32 cellular contexts compared by ENCODE assay signal in the genomic region with DNA sequence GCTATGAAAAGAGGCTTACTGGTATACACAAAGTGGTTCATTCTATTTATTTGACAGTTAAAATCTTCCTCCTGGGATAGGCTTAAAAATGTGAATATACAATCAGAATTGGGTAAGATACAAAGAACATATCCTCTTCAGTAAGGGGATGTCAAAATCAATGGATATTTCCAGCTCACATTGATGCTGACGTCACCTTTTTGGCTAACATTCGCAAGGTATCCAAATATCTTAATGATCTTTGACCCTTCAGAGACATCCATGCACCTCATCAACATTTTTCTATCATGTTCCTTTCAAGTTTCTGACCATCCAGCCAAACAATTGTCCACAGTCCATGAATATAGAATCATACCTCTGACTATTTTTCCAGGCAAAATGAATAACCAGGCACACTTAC.
"Had no signal": no experiment of that assay in that cellular context is flagged by ENCODE, and none has a peak within 500 bp of the region (broad histone marks: within the 10 kb centered on the region; RNA-seq: fewer than 3 reads in every experiment).

No MANE protein-coding gene starts in this region.

- FAIRE-seq: astrocyte had no signal

- H3K4me1 ChIP-seq: adrenal gland, ascending aorta, body of pancreas, breast epithelium had no signal

- H3K36me3 ChIP-seq: adrenal gland, ascending aorta, brain microvascular endothelial cell, breast epithelium, cardiac muscle cell had no signal

- H3K27me3 ChIP-seq: adrenal gland, ascending aorta, body of pancreas, brain microvascular endothelial cell, breast epithelium, cardiac muscle cell had no signal

- ATAC-seq: activated naive CD4-positive, alpha-beta T cell treated with anti-CD3 and anti-CD28 coated beads, Interleukin-2, amount 50 U/mL, for 72 hours; activated naive CD8-positive, alpha-beta T cell treated with anti-CD3 and anti-CD28 coated beads, Interleukin-2, amount 50 U/mL, for 24 hours; activated T-cell treated with anti-CD3 and anti-CD28 coated beads, Interleukin-2, amount 50 U/mL, for 4 hours; activated T-cell treated with anti-CD3 and anti-CD28 coated beads, Interleukin-2, amount 50 U/mL, for 72 hours; activated T-helper 17 cell treated with anti-CD3 and anti-CD28 coated beads, Interleukin-2, amount 50 U/mL, for 72 hours; body of pancreas had no signal

- H3K4me3 ChIP-seq: adrenal gland, ascending aorta, body of pancreas, breast epithelium, cardiac muscle cell had no signal

- H3K27ac ChIP-seq: adrenal gland, ascending aorta, body of pancreas, brain microvascular endothelial cell, breast epithelium, cardiac muscle cell had no signal

- H3K9me3 ChIP-seq: body of pancreas had no signal

- DNase-seq: activated effector memory CD4-positive, alpha-beta T cell treated with anti-CD3 and anti-CD28 coated beads, Interleukin-2, amount 50 U/mL, for 16 hours; activated effector memory CD4-positive, alpha-beta T cell treated with Interleukin-2 at 50 U/mL for 16 hours; activated gamma-delta T cell; activated gamma-delta T cell treated with Interleukin-2 at 50 U/mL for 16 hours; activated naive CD4-positive, alpha-beta T cell; activated naive CD4-positive, alpha-beta T cell treated with anti-CD3 and anti-CD28 coated beads for 36 hours; activated naive CD4-positive, alpha-beta T cell treated with anti-CD3 and anti-CD28 coated beads, Interleukin-2, amount 10 ng/mL, durations not matched to agents 7 days and 5 days; activated naive CD4-positive, alpha-beta T cell treated with anti-CD3 and anti-CD28 coated beads, Interleukin-2, amount 50 U/mL, for 16 hours; activated naive CD4-positive, alpha-beta T cell treated with Interleukin-2 at 50 U/mL for 16 hours; activated naive CD8-positive, alpha-beta T cell treated with anti-CD3 and anti-CD28 coated beads for 36 hours; activated naive CD8-positive, alpha-beta T cell treated with anti-CD3 and anti-CD28 coated beads, Interleukin-2, amount 10 ng/mL, durations not matched to agents 7 days and 5 days; activated naive CD8-positive, alpha-beta T cell treated with anti-CD3 and anti-CD28 coated beads, Interleukin-2, amount 50 U/mL, for 24 hours; activated T-cell treated with anti-CD3 and anti-CD28 coated beads, Interleukin-2, amount 50 U/mL, for 1 hour; activated T-cell treated with anti-CD3 and anti-CD28 coated beads, Interleukin-2, amount 50 U/mL, for 24 hours; activated T-cell treated with anti-CD3 and anti-CD28 coated beads, Interleukin-2, amount 50 U/mL, for 4 hours; activated T-cell treated with anti-CD3 and anti-CD28 coated beads, Interleukin-2, amount 50 U/mL, for 72 hours; adrenal gland; amniotic stem cell; amygdala; anterior cingulate cortex; aorta; body of pancreas; brain microvascular endothelial cell; caudate nucleus; central memory CD4-positive, alpha-beta T cell; cerebellar nuclear complex had no signal
